Comparison of ENCODE assay signal across 1 cellular context in the genomic region with DNA sequence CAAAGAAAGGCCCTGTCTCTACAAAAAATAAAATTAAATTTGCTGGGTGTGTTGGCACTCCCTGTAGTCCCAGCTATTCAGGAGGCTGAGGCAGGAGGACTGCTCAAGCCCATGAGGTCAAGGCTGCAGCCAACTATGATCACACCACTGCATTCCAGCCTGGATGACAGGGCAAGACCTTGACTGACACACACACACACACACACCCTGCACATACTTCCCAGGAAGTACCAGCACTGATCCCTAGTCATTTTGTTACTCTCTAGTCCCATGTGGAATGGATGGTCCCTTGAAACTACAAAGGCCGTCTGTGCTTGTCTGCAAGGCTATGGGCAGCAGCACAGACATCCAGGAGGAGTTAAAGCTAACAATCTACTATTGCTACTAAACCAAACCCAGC.
TF ChIP-seq lines count a peak whose summit lies in the region.

No MANE protein-coding gene starts in this region.

TF ChIP-seq in HEK293, 187 proteins besides CTCF, POLR2A, EP300 and RAD21 (continued from another document):
- TF ChIP-seq ZNF660 (tag by site-specific recombination; IDR thresholded peaks at IDR 0.05) (no peak), RBAK (tag by site-specific recombination; IDR thresholded peaks at IDR 0.05) (no peak)
